ENCODE assay signal across 8 cellular contexts in the genomic region with DNA sequence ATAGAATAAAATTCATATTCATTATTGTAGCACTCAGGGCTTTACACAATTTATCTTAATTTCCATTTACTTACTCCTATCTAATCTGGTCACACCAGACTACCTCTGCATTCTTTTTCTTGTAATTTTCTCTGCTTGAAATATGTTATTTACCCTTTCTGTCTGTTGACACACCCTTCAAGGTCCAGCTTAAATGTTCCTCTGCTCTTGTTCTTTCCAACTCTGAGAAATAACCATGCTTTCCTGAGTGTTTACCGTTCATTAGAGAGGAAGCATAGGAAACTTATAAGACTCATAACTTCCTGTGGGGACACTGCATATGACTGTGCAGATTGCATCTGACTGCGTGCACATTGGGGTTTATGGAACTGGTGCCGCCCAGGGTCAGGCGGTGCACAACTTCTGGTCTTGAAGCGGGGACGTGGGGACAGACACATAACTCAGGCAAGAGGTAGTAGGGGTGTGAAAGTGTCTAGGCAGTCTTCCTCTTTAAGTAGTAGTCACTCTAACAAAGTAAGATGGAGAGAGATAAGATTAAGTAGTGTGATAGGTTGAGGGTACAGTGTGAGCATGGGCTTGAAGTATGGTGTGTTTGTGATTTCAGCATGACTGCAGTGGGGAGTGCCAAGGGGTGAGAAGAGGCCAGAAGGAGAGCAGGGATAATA. TPM values are rescaled to one million over a fixed set of nuclear protein-coding genes. Genes with fewer than 3 reads are reported as not detected.
A peak's percentile ranks its signal among the peaks of the same experiment; 100 is the strongest.
DNase-seq lines count a peak whose midpoint lies in the region; ATAC-seq and TF ChIP-seq lines count a peak whose summit lies in the region.

No MANE protein-coding gene starts in this region.

- TF ChIP-seq CTCF in VCaP (conservative IDR thresholded peaks at IDR 0.05) = no peak

- DNase-seq in dermis blood vessel endothelial cell = peak; percentile 60
- DNase-seq in stimulated activated CD4-positive, alpha-beta T cell treated with anti-CD3 and anti-CD28 coated beads, Interleukin-15, amount 100 ng/mL, for 1 hour (ENCODE audit: low read depth in 1 of 2, low spot score in 1 of 2) = peak; percentile 7 to 50
- DNase-seq in SK-N-DZ (ENCODE audit: low spot score) = no peak
- DNase-seq in LoVo (ENCODE audit: low spot score) = no peak
- no peak for DNase-seq in GM03348 (ENCODE audit: low spot score)

- peak; percentile 77 for ATAC-seq in HG02610 (IDR thresholded peaks at IDR 0.05; ENCODE audit: unreplicated experiment)
- ATAC-seq in HG03342 (IDR thresholded peaks at IDR 0.05; ENCODE audit: unreplicated experiment) = no peak

- peak overlapping the region; percentile 58 for H3K27ac ChIP-seq in VCaP

RNA-seq across cellular contexts. Expression of a gene that starts 42.6 kb away (rescaled TPM):
- 4.9 and 7.4 TPM in 2 replicates for total RNA-seq in dermis blood vessel endothelial cell
- polyA plus RNA-seq in SK-N-DZ (2014; cell fraction: cytosol; rRNA removed) = 3.9 and 4.8 TPM in 2 replicates
- polyA plus RNA-seq in SK-N-DZ (2014; cell fraction: nucleus; rRNA removed) = 2.9 and 6.6 TPM in 2 replicates

RNA-seq across cellular contexts. Expression of a gene that starts 54.0 kb away (rescaled TPM):
- total RNA-seq in dermis blood vessel endothelial cell = 18.7 and 32.5 TPM in 2 replicates
- not detected in 2 replicates for polyA plus RNA-seq in SK-N-DZ (2014; cell fraction: cytosol; rRNA removed)
- polyA plus RNA-seq in SK-N-DZ (2014; cell fraction: nucleus; rRNA removed) = not detected in 2 replicates

Comparison
In these comparisons a context has a peak if more than half of its experiments do, and no peak if none do; other contexts are left out.
1. DNase-seq: peak in dermis blood vessel endothelial cell (single experiment) and stimulated activated CD4-positive, alpha-beta T cell treated with anti-CD3 and anti-CD28 coated beads, Interleukin-15, amount 100 ng/mL, for 1 hour (2 of 2); none in SK-N-DZ (single experiment), LoVo (single experiment) and GM03348 (single experiment).